24 cellular contexts compared by ENCODE assay signal in genomic region chr15:40637221-40637745, GRCh38.
"Had no signal": no experiment of that assay in that cellular context is flagged by ENCODE, and none has a peak within 500 bp of the region (broad histone marks: within the 10 kb centered on the region; RNA-seq: fewer than 3 reads in every experiment).

No MANE protein-coding gene starts in this region.

- H3K27ac Mint-ChIP-seq: effector memory CD8-positive, alpha-beta T cell; memory B cell; mesothelial cell of epicardium; nephron; neural progenitor cell; progenitor cell of endocrine pancreas; stimulated activated naive B cell treated with anti-CD40 and anti-IgM and Interleukin-4, amounts not matched to agents 10 μg/mL and 1 μg/mL and 100 μg/mL, for 72 hours; stimulated activated naive CD8-positive, alpha-beta T cell treated with anti-CD3 and anti-CD28 coated beads, Interleukin-15, Interleukin-2, amounts not matched to agents 100 ng/mL and 50 ng/mL, for 24 hours had no signal

- H3K4me1 Mint-ChIP-seq: memory B cell; mesothelial cell of epicardium; naive B cell; nephron; neural progenitor cell; stimulated activated naive B cell treated with anti-CD40 and anti-IgM and Interleukin-4, amounts not matched to agents 10 μg/mL and 1 μg/mL and 100 μg/mL, for 72 hours had no signal

- ATAC-seq: effector memory CD8-positive, alpha-beta T cell; left ventricle myocardium superior; mucosa of descending colon; right lobe of liver; stimulated activated naive B cell treated with anti-CD40 and anti-IgM and Interleukin-4, amounts not matched to agents 10 μg/mL and 1 μg/mL and 100 μg/mL, for 72 hours had no signal

- H3K27ac ChIP-seq: esophagus squamous epithelium, neural progenitor cell, parathyroid adenoma, right lobe of liver, thoracic aorta, tibial nerve, upper lobe of left lung had no signal

- H3K27me3 ChIP-seq: esophagus squamous epithelium, neural progenitor cell, right lobe of liver, tibial nerve, upper lobe of left lung had no signal

- H3K9me3 ChIP-seq: esophagus squamous epithelium, mucosa of descending colon, right lobe of liver, thoracic aorta, tibial nerve, upper lobe of left lung had no signal

- H3K4me3 Mint-ChIP-seq: effector memory CD8-positive, alpha-beta T cell; memory B cell; mesothelial cell of epicardium; naive B cell; nephron; neural progenitor cell; stimulated activated naive B cell treated with anti-CD40 and anti-IgM and Interleukin-4, amounts not matched to agents 10 μg/mL and 1 μg/mL and 100 μg/mL, for 72 hours; stimulated activated naive CD8-positive, alpha-beta T cell treated with anti-CD3 and anti-CD28 coated beads, Interleukin-15, Interleukin-2, amounts not matched to agents 100 ng/mL and 50 ng/mL, for 24 hours had no signal

- H3K36me3 ChIP-seq: esophagus squamous epithelium, right lobe of liver, thoracic aorta, tibial nerve, upper lobe of left lung had no signal

- DNase-seq: cortex of kidney; effector memory CD8-positive, alpha-beta T cell; erythroblast; esophagus squamous epithelium; head of caudate nucleus; left ventricle myocardium superior; mucosa of descending colon; naive B cell; right lobe of liver; small intestine; stimulated activated CD4-positive, alpha-beta T cell treated with anti-CD3 and anti-CD28 coated beads, Interleukin-15, amount 100 ng/mL, for 24 hours; stimulated activated CD4-positive, alpha-beta T cell treated with anti-CD3 and anti-CD28 coated beads, Interleukin-2, amount 100 ng/mL, for 48 hours; stimulated activated naive B cell treated with anti-CD40 and anti-IgM and Interleukin-4, amounts not matched to agents 10 μg/mL and 1 μg/mL and 100 μg/mL, for 72 hours; upper lobe of left lung had no signal

- H3K27me3 Mint-ChIP-seq: effector memory CD8-positive, alpha-beta T cell; memory B cell; naive B cell; progenitor cell of endocrine pancreas; stimulated activated naive B cell treated with anti-CD40 and anti-IgM and Interleukin-4, amounts not matched to agents 10 μg/mL and 1 μg/mL and 100 μg/mL, for 72 hours; stimulated activated naive CD8-positive, alpha-beta T cell treated with anti-CD3 and anti-CD28 coated beads, Interleukin-15, Interleukin-2, amounts not matched to agents 100 ng/mL and 50 ng/mL, for 24 hours had no signal

- H3K36me3 Mint-ChIP-seq: memory B cell; mesothelial cell of epicardium; stimulated activated naive B cell treated with anti-CD40 and anti-IgM and Interleukin-4, amounts not matched to agents 10 μg/mL and 1 μg/mL and 100 μg/mL, for 72 hours had no signal

- H3K4me1 ChIP-seq: esophagus squamous epithelium, neural progenitor cell, parathyroid adenoma, right lobe of liver, tibial nerve, upper lobe of left lung had no signal

- H3K4me3 ChIP-seq: esophagus squamous epithelium, lung, mucosa of descending colon, neural progenitor cell, right lobe of liver, thoracic aorta, tibial nerve, upper lobe of left lung had no signal

- H3K9me3 Mint-ChIP-seq: effector memory CD8-positive, alpha-beta T cell; memory B cell; mesothelial cell of epicardium; naive B cell; nephron; neural progenitor cell; stimulated activated naive B cell treated with anti-CD40 and anti-IgM and Interleukin-4, amounts not matched to agents 10 μg/mL and 1 μg/mL and 100 μg/mL, for 72 hours; stimulated activated naive CD8-positive, alpha-beta T cell treated with anti-CD3 and anti-CD28 coated beads, Interleukin-15, Interleukin-2, amounts not matched to agents 100 ng/mL and 50 ng/mL, for 24 hours had no signal
